Comparison of ENCODE assay signal across 8 cellular contexts in genomic region chr22:19855504-19856409, GRCh38. TPM values are rescaled to one million over a fixed set of nuclear protein-coding genes. Genes with fewer than 3 reads are reported as not detected.
DNase-seq lines count a peak whose midpoint lies in the region; ATAC-seq, FAIRE-seq and TF ChIP-seq lines count a peak whose summit lies in the region.

No MANE protein-coding gene starts in this region.

- peak overlapping the region; percentile 85 for H3K4me2 ChIP-seq in parathyroid adenoma (ENCODE audit: low read length)

- H3K9ac ChIP-seq in parathyroid adenoma: peak overlapping the region; percentile 69

- no peaks in the 10 kb centered on the region for H3K9me3 ChIP-seq in CD4-positive, CD25-positive, alpha-beta regulatory T cell (ENCODE audit: control insufficient read depth in 2 of 2, low read length in 2 of 2)
- no peaks in the 10 kb centered on the region for H3K9me3 ChIP-seq in parathyroid adenoma (ENCODE audit: control insufficient read depth, low read length)

- H3K4me3 ChIP-seq in CD4-positive, CD25-positive, alpha-beta regulatory T cell (ENCODE audit: low read depth, low read length): peak overlapping the region; percentile 73
- peak overlapping the region; percentile 91 for H3K4me3 ChIP-seq in parathyroid adenoma (ENCODE audit: low read depth, low read length)

- H3K4me3 Mint-ChIP-seq in CD4-positive, CD25-positive, alpha-beta regulatory T cell: peak overlapping the region; percentile 93 to 99 (median 97)
- peak overlapping the region; percentile 93 for H3K4me3 Mint-ChIP-seq in glutamatergic neuron (ENCODE audit: unreplicated experiment)

- H3K36me3 Mint-ChIP-seq in CD4-positive, CD25-positive, alpha-beta regulatory T cell: no peaks in the 10 kb centered on the region
- H3K36me3 Mint-ChIP-seq in glutamatergic neuron (ENCODE audit: unreplicated experiment): peaks cover 6% of the 10 kb centered on the region

- peak overlapping the region; percentile 86 for H3K27ac ChIP-seq in CD4-positive, CD25-positive, alpha-beta regulatory T cell (ENCODE audit: insufficient read depth, low read length, poor library complexity, severe bottlenecking)
- H3K27ac ChIP-seq in parathyroid adenoma: peak overlapping the region; percentile 97

- H2AFZ ChIP-seq in parathyroid adenoma: peak overlapping the region; percentile 94

- H3K27ac Mint-ChIP-seq in CD4-positive, CD25-positive, alpha-beta regulatory T cell: peak overlapping the region; percentile 91 to 97 (median 95)
- H3K27ac Mint-ChIP-seq in glutamatergic neuron (ENCODE audit: unreplicated experiment): peak overlapping the region; percentile 84

- no peaks in the 10 kb centered on the region for H3K9me3 Mint-ChIP-seq in CD4-positive, CD25-positive, alpha-beta regulatory T cell
- peaks cover 6% of the 10 kb centered on the region for H3K9me3 Mint-ChIP-seq in glutamatergic neuron (ENCODE audit: unreplicated experiment)

- H3K27me3 ChIP-seq in CD4-positive, CD25-positive, alpha-beta regulatory T cell (ENCODE audit: control insufficient read depth, insufficient read depth, low read length): no peaks in the 10 kb centered on the region
- no peaks in the 10 kb centered on the region for H3K27me3 ChIP-seq in parathyroid adenoma (ENCODE audit: control insufficient read depth, insufficient read depth, low read length)

- H3K4me1 ChIP-seq in CD4-positive, CD25-positive, alpha-beta regulatory T cell (ENCODE audit: control insufficient read depth, insufficient read depth, low read length, poor library complexity, severe bottlenecking): peaks cover 45% of the 10 kb centered on the region
- H3K4me1 ChIP-seq in parathyroid adenoma: peaks cover 8% of the 10 kb centered on the region

- TF ChIP-seq CTCF in glutamatergic neuron (IDR thresholded peaks at IDR 0.05; ENCODE audit: partially characterized antibody, unreplicated experiment) (no peak), parathyroid adenoma (IDR thresholded peaks at IDR 0.05) (no peak)

- peaks cover 14% of the 10 kb centered on the region for H3K36me3 ChIP-seq in CD4-positive, CD25-positive, alpha-beta regulatory T cell (ENCODE audit: control insufficient read depth, insufficient read depth, low read length)
- H3K36me3 ChIP-seq in parathyroid adenoma (ENCODE audit: control insufficient read depth, insufficient read depth, low read length): no peaks in the 10 kb centered on the region

- peak; percentile 84 for FAIRE-seq in urothelium cell line (lab: Jason Lieb, UNC)

- H3K79me2 ChIP-seq in parathyroid adenoma: peaks cover 8% of the 10 kb centered on the region

- H3K4me1 Mint-ChIP-seq in CD4-positive, CD25-positive, alpha-beta regulatory T cell: peaks cover 15 to 61% (median 41%) of the 10 kb centered on the region in 4 donors
- H3K4me1 Mint-ChIP-seq in glutamatergic neuron (ENCODE audit: low read depth, unreplicated experiment): peaks cover 16% of the 10 kb centered on the region

- peak in 2 of 3 donors; percentile 34 to 74 for DNase-seq in CD4-positive, CD25-positive, alpha-beta regulatory T cell
- peak; percentile 53 for DNase-seq in GM19240 (ENCODE audit: insufficient read length, low spot score)
- peak; percentile 90 for DNase-seq in RKO (ENCODE audit: low spot score)
- DNase-seq in activated gamma-delta T cell treated with anti-CD3 and anti-CD28 coated beads, Interleukin-2, amount 50 U/mL, for 16 hours (ENCODE audit: low read depth): peak; percentile 22
- DNase-seq in glutamatergic neuron: peak; percentile 36
- peak; percentile 83 for DNase-seq in urothelium cell line (ENCODE audit: low spot score)

- peak; percentile 3 to 15 for ATAC-seq in CD4-positive, CD25-positive, alpha-beta regulatory T cell (ENCODE audit: low read depth in 2 of 2)
- peak; percentile 5 for ATAC-seq in HG03521 (IDR thresholded peaks at IDR 0.05; ENCODE audit: unreplicated experiment)

- H3K27me3 Mint-ChIP-seq in CD4-positive, CD25-positive, alpha-beta regulatory T cell: no peaks in the 10 kb centered on the region
- H3K27me3 Mint-ChIP-seq in glutamatergic neuron (ENCODE audit: unreplicated experiment): peaks cover 10% of the 10 kb centered on the region

RNA-seq across cellular contexts. Expression of gene GNB1L, which starts 1.1 kb away (rescaled TPM):
- 8.2 TPM for total RNA-seq in CD4-positive, CD25-positive, alpha-beta regulatory T cell
- 10 to 100 TPM; 13.3 to 29.8 (median 19.7) TPM for polyA plus RNA-seq in CD4-positive, CD25-positive, alpha-beta regulatory T cell
- 5.0 TPM for total RNA-seq in glutamatergic neuron (ENCODE audit: unreplicated experiment)

RNA-seq across cellular contexts. Expression of gene RTL10, which starts 1.1 kb away (rescaled TPM):
- 18.8 TPM for total RNA-seq in CD4-positive, CD25-positive, alpha-beta regulatory T cell
- polyA plus RNA-seq in CD4-positive, CD25-positive, alpha-beta regulatory T cell: 10 to 100 TPM in 2 of 4 donors, 1 to 10 TPM in 2; 7.5 to 12.6 (median 10.9) TPM
- total RNA-seq in glutamatergic neuron (ENCODE audit: unreplicated experiment): 12.1 TPM

Comparison
In these comparisons a context has a peak if more than half of its experiments do, and no peak if none do; other contexts are left out.
1. Peak in every context shown above with its lines: DNase-seq, ATAC-seq, H3K4me3 ChIP-seq and H3K27ac ChIP-seq.
2. DNase-seq: peak in every context shown above with its lines; median percentile 90 in RKO; 83 in urothelium cell line; 54 in CD4-positive, CD25-positive, alpha-beta regulatory T cell; 53 in GM19240; 36 in glutamatergic neuron; 22 in activated gamma-delta T cell treated with anti-CD3 and anti-CD28 coated beads, Interleukin-2, amount 50 U/mL, for 16 hours.